25 cellular contexts compared by ENCODE assay signal in genomic region chr2:37928377-37928776, GRCh38. TPM values are rescaled to one million over a fixed set of nuclear protein-coding genes. Genes with fewer than 3 reads are reported as not detected.
DNase-seq lines count a peak whose midpoint lies in the region; ATAC-seq and TF ChIP-seq lines count a peak whose summit lies in the region.
"Had no signal": no experiment of that assay in that cellular context is flagged by ENCODE, and none has a peak within 500 bp of the region (broad histone marks: within the 10 kb centered on the region; RNA-seq: fewer than 3 reads in every experiment).

No MANE protein-coding gene starts in this region.

- no peak overlapping the region for H3K4me3 ChIP-seq in fibroblast of villous mesenchyme (ENCODE audit: low read depth, low read length)
- H3K4me3 ChIP-seq in tibial nerve = no peak overlapping the region
- H3K4me3 ChIP-seq: ascending aorta, Peyer's patch, SJSA1, uterus had no signal

- no peaks in the 10 kb centered on the region for H3K9me3 ChIP-seq in tibial nerve
- H3K9me3 ChIP-seq: ascending aorta, Peyer's patch, SJSA1, uterus had no signal

- TF ChIP-seq EP300 in tibial nerve (IDR thresholded peaks at IDR 0.05) = peak in 1 of 2 donors; percentile 66

- no peaks in the 10 kb centered on the region for H3K27me3 ChIP-seq in tibial nerve
- H3K27me3 ChIP-seq in foreskin keratinocyte = no peaks in the 10 kb centered on the region
- H3K27me3 ChIP-seq: ascending aorta, dorsolateral prefrontal cortex, Peyer's patch, SJSA1, uterus had no signal

- TF ChIP-seq POLR2A in tibial nerve (IDR thresholded peaks at IDR 0.05) = no peak

- H3K4me1 ChIP-seq in tibial nerve = peaks cover 0 to 18% (median 0%) of the 10 kb centered on the region in 4 donors
- peaks cover 4% of the 10 kb centered on the region for H3K4me1 ChIP-seq in foreskin keratinocyte
- H3K4me1 ChIP-seq: uterus had no signal

- TF ChIP-seq CTCF in fibroblast of villous mesenchyme (IDR thresholded peaks at IDR 0.05; ENCODE audit: insufficient read depth, low read depth, low read length) (no peak), tibial nerve (IDR thresholded peaks at IDR 0.05) (no peak), foreskin keratinocyte (conservative IDR thresholded peaks at IDR 0.05) (no peak)

- no peak for ATAC-seq in foreskin keratinocyte
- ATAC-seq: left cardiac atrium; stimulated activated naive B cell treated with anti-CD40 and anti-IgM and Interleukin-4, amounts not matched to agents 10 μg/mL and 1 μg/mL and 100 μg/mL, for 72 hours had no signal

- peaks cover 0 to 6% (median 0%) of the 10 kb centered on the region in 3 donors for H3K36me3 ChIP-seq in tibial nerve
- H3K36me3 ChIP-seq: ascending aorta, uterus had no signal

- WGBS in tibial nerve, 2 donors = 51 to 61% methylated on average over 2 of the region's 2 CpGs

- DNase-seq in HuH-7 (ENCODE audit: low spot score) (peak; percentile 61), NOMO-1 treated with dmso at 0.1 percent for 144 hours (lab: John Stamatoyannopoulos, UW; ENCODE audit: unreplicated experiment) (peak; percentile 8), fibroblast of villous mesenchyme (ENCODE audit: low read depth) (peak; percentile 46), tibial nerve (ENCODE audit: low spot score in 2 of 2) (no peak), MV-4-11 (lab: John Stamatoyannopoulos, UW) (no peak), foreskin keratinocyte (no peak), SW480 (ENCODE audit: low spot score) (no peak)
- DNase-seq: activated CD4-positive, alpha-beta T cell treated with anti-CD3 and anti-CD28 coated beads, Interleukin-2, amount 10 ng/mL, durations not matched to agents 7 days and 5 days; activated naive CD4-positive, alpha-beta T cell treated with anti-CD3 and anti-CD28 coated beads, Interleukin-2, amount 50 U/mL, for 16 hours; CD4-positive, CD25-positive, alpha-beta regulatory T cell; central memory CD4-positive, alpha-beta T cell; DMS 273 treated with DMSO at 0.1 percent for 48 hours; dorsolateral prefrontal cortex; glutamatergic neuron; KG1; left cardiac atrium; MM.1S; NCI-H510A; Peyer's patch; stimulated activated CD4-positive, alpha-beta T cell treated with anti-CD3 and anti-CD28 coated beads, Interleukin-4, amount 100 ng/mL, for 24 hours; stimulated activated naive B cell treated with anti-CD40 and anti-IgM and Interleukin-4, amounts not matched to agents 10 μg/mL and 1 μg/mL and 100 μg/mL, for 72 hours; uterus had no signal

- H3K27ac ChIP-seq in tibial nerve (peak overlapping the region in 3 of 4 donors; percentile 18 to 71 (median 32)), foreskin keratinocyte (no peak overlapping the region)
- H3K27ac ChIP-seq: ascending aorta, SJSA1, uterus, VCaP had no signal

RNA-seq across cellular contexts. Expression of gene RMDN2, which starts 3.3 kb away (rescaled TPM):
- total RNA-seq in fibroblast of villous mesenchyme = 5.8 and 9.5 TPM in 2 replicates
- total RNA-seq in tibial nerve = 10 to 100 TPM in 3 of 4 donors, 1 to 10 TPM in 1; 9.6 to 14.4 (median 12.0) TPM
- total RNA-seq in foreskin keratinocyte = 2.4 and 3.5 TPM in 2 replicates
- 1.7 and 2.5 TPM in 2 replicates for polyA plus RNA-seq in foreskin keratinocyte

Comparison
In these comparisons a context has a peak if more than half of its experiments do, and no peak if none do; other contexts are left out.
1. DNase-seq: peak in HuH-7 (single experiment), NOMO-1 treated with dmso at 0.1 percent for 144 hours (single experiment) and fibroblast of villous mesenchyme (single experiment); none in tibial nerve (0 of 2), MV-4-11 (single experiment), foreskin keratinocyte (0 of 2) and SW480 (single experiment).